19 cellular contexts compared by ENCODE assay signal in genomic region chr4:158530391-158530790, GRCh38. TPM values are rescaled to one million over a fixed set of nuclear protein-coding genes. Genes with fewer than 3 reads are reported as not detected.
"Had no signal": no experiment of that assay in that cellular context is flagged by ENCODE, and none has a peak within 500 bp of the region (broad histone marks: within the 10 kb centered on the region; RNA-seq: fewer than 3 reads in every experiment).

No MANE protein-coding gene starts in this region.

- H3K36me3 ChIP-seq: esophagus muscularis mucosa, gastrocnemius medialis, neural progenitor cell, right atrium auricular region, tibial artery, vagina had no signal

- H3K27ac Mint-ChIP-seq: activated CD8-positive, alpha-beta memory T cell treated with anti-CD3 and anti-CD28 coated beads, Interleukin-2, amount 10 ng/mL, durations not matched to agents 7 days and 5 days; activated naive CD4-positive, alpha-beta T cell treated with anti-CD3 and anti-CD28 coated beads, Interleukin-2, amount 50 U/mL, for 72 hours; neural progenitor cell had no signal

- H3K4me1 ChIP-seq: esophagus muscularis mucosa, gastrocnemius medialis, parathyroid adenoma, right atrium auricular region, vagina had no signal

- H2AFZ ChIP-seq: neural progenitor cell, parathyroid adenoma had no signal

- H3K4me2 ChIP-seq: neural progenitor cell, smooth muscle cell had no signal

- H3K9ac ChIP-seq: neural progenitor cell, parathyroid adenoma had no signal

- H3K4me3 Mint-ChIP-seq: activated CD8-positive, alpha-beta memory T cell treated with anti-CD3 and anti-CD28 coated beads, Interleukin-2, amount 10 ng/mL, durations not matched to agents 7 days and 5 days; activated T-cell treated with anti-CD3 and anti-CD28 coated beads, Interleukin-2, amount 50 U/mL, for 4 hours; neural progenitor cell had no signal

- H3K9me3 Mint-ChIP-seq: activated T-cell treated with anti-CD3 and anti-CD28 coated beads, Interleukin-2, amount 50 U/mL, for 4 hours; neural progenitor cell had no signal

- H3K27ac ChIP-seq: esophagus muscularis mucosa, gastrocnemius medialis, neural progenitor cell, parathyroid adenoma, right atrium auricular region, tibial artery, vagina had no signal

- H3K9me3 ChIP-seq: esophagus muscularis mucosa, gastrocnemius medialis, right atrium auricular region, tibial artery, vagina had no signal

- FAIRE-seq: bronchial epithelial cell had no signal

- H3K36me3 Mint-ChIP-seq: activated CD8-positive, alpha-beta memory T cell treated with anti-CD3 and anti-CD28 coated beads, Interleukin-2, amount 10 ng/mL, durations not matched to agents 7 days and 5 days; activated naive CD4-positive, alpha-beta T cell treated with anti-CD3 and anti-CD28 coated beads, Interleukin-2, amount 50 U/mL, for 72 hours; neural progenitor cell had no signal

- H3K4me3 ChIP-seq: esophagus muscularis mucosa, gastrocnemius medialis, neural progenitor cell, right atrium auricular region, smooth muscle cell, tibial artery, vagina had no signal

- DNase-seq: activated CD4-positive, alpha-beta T cell treated with anti-CD3 and anti-CD28 coated beads, Interleukin-2, amount 50 U/mL, for 4 hours; activated CD4-positive, CD25-positive, alpha-beta regulatory T cell treated with anti-CD3 and anti-CD28 coated beads, Interleukin-2, amount 50 U/mL, for 72 hours; activated CD8-positive, alpha-beta memory T cell treated with anti-CD3 and anti-CD28 coated beads, Interleukin-2, amount 10 ng/mL, durations not matched to agents 7 days and 5 days; activated effector memory CD4-positive, alpha-beta T cell treated with anti-CD3 and anti-CD28 coated beads, Interleukin-2, amount 50 U/mL, for 16 hours; activated T-cell treated with anti-CD3 and anti-CD28 coated beads, Interleukin-2, amount 50 U/mL, for 4 hours; gastrocnemius medialis; left ventricle myocardium superior; tibial artery had no signal

- H3K79me2 ChIP-seq: parathyroid adenoma had no signal

- ATAC-seq: activated CD8-positive, alpha-beta memory T cell treated with anti-CD3 and anti-CD28 coated beads, Interleukin-2, amount 10 ng/mL, durations not matched to agents 7 days and 5 days; activated T-cell treated with anti-CD3 and anti-CD28 coated beads, Interleukin-2, amount 50 U/mL, for 4 hours; gastrocnemius medialis; left ventricle myocardium superior had no signal

- H3K27me3 ChIP-seq: esophagus muscularis mucosa, gastrocnemius medialis, neural progenitor cell, right atrium auricular region, tibial artery, vagina had no signal

RNA-seq across cellular contexts. Expression of gene RXFP1, which starts 8.7 kb away (rescaled TPM):
- total RNA-seq: activated CD8-positive, alpha-beta memory T cell treated with anti-CD3 and anti-CD28 coated beads, Interleukin-2, amount 10 ng/mL, durations not matched to agents 7 days and 5 days; activated naive CD4-positive, alpha-beta T cell treated with anti-CD3 and anti-CD28 coated beads, Interleukin-2, amount 50 U/mL, for 72 hours; esophagus muscularis mucosa; gastrocnemius medialis; kidney epithelial cell; left ventricle myocardium superior; mesenteric fat pad; right atrium auricular region; smooth muscle cell; T-helper 2 cell treated with Interferon-gamma antibody and Interleukin-4, amounts not matched to agents 100 ng/mL and 5 ng/mL, for 36 hours had no signal
